Comparison of ENCODE assay signal across 15 cellular contexts in the genomic region with DNA sequence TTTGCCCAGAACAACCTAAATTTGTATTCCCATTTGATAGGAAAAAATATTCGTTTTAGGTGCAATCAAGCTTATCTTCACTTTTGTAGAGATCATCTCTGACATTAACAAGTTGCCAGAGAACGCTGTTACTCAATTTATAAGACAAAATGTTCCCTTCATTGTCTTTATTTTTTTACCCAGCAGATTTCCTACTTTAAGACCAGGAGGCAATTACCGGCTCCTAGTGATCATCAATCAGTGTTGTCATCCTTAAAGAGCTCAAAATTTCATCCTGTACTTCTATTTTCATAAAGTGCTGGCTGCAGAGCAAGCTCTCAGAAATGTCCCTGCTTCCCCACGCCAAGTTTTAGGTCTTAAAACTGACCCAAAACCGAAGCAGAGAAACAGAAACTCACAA.
A peak's percentile ranks its signal among the peaks of the same experiment; 100 is the strongest.
DNase-seq lines count a peak whose midpoint lies in the region; ATAC-seq and TF ChIP-seq lines count a peak whose summit lies in the region.
"Had no signal": no experiment of that assay in that cellular context is flagged by ENCODE, and none has a peak within 500 bp of the region (broad histone marks: within the 10 kb centered on the region; RNA-seq: fewer than 3 reads in every experiment).

No MANE protein-coding gene starts in this region.

- H3K9me3 ChIP-seq in ascending aorta = no peaks in the 10 kb centered on the region
- H3K9me3 ChIP-seq in endocrine pancreas (ENCODE audit: control insufficient read depth, low read length) = no peaks in the 10 kb centered on the region
- no peaks in the 10 kb centered on the region for H3K9me3 ChIP-seq in tibial artery
- no peaks in the 10 kb centered on the region for H3K9me3 ChIP-seq in upper lobe of right lung

- peaks cover 18% of the 10 kb centered on the region for H3K4me1 Mint-ChIP-seq in CD14-positive monocyte

- peaks cover 8 to 12% of the 10 kb centered on the region in 2 donors for H3K36me3 Mint-ChIP-seq in CD14-positive monocyte

- DNase-seq in ascending aorta (ENCODE audit: low spot score in 2 of 2) (no peak), putamen (ENCODE audit: low spot score) (peak; percentile 23), tibial artery (no peak), CD14-positive monocyte (ENCODE audit: low spot score) (no peak), upper lobe of right lung (no peak), lower leg skin (ENCODE audit: low spot score in 2 of 2) (no peak)
- DNase-seq: ACHN, AML-193, COR-L47, EL, GOT3, NCI-H1417, NCI-H1930, NCI-H510A had no signal

- H3K4me3 Mint-ChIP-seq in CD14-positive monocyte = no peak overlapping the region

- no peak overlapping the region for H3K9ac ChIP-seq in endocrine pancreas (ENCODE audit: control insufficient read depth, insufficient read depth, low read length)

- no peak for TF ChIP-seq POLR2A in lower leg skin (IDR thresholded peaks at IDR 0.05)

- H3K36me3 ChIP-seq in ascending aorta (no peaks in the 10 kb centered on the region), endocrine pancreas (ENCODE audit: control insufficient read depth, insufficient read depth, low read length) (no peaks in the 10 kb centered on the region), tibial artery (peaks cover 0 to 6% (median 0%) of the 10 kb centered on the region in 3 donors), upper lobe of right lung (peaks cover 9% of the 10 kb centered on the region)

- WGBS in lower leg skin, 2 donors = 55 to 68% methylated on average over 5 of the region's 5 CpGs

- no peak for TF ChIP-seq CTCF in ascending aorta (IDR thresholded peaks at IDR 0.05)
- TF ChIP-seq CTCF in tibial artery (IDR thresholded peaks at IDR 0.05) = no peak
- TF ChIP-seq CTCF in CD14-positive monocyte (IDR thresholded peaks at IDR 0.05) = no peak
- TF ChIP-seq CTCF in upper lobe of right lung (IDR thresholded peaks at IDR 0.05) = no peak
- no peak for TF ChIP-seq CTCF in lower leg skin (IDR thresholded peaks at IDR 0.05)

- ATAC-seq in upper lobe of right lung = no peak

- H3K27me3 ChIP-seq in ascending aorta (no peaks in the 10 kb centered on the region), endocrine pancreas (ENCODE audit: control insufficient read depth, insufficient read depth, low read length) (no peaks in the 10 kb centered on the region), tibial artery (no peaks in the 10 kb centered on the region), upper lobe of right lung (no peaks in the 10 kb centered on the region)

- H3K4me1 ChIP-seq in ascending aorta (peaks cover 0 to 40% of the 10 kb centered on the region in 2 donors), endocrine pancreas (ENCODE audit: control insufficient read depth, insufficient read depth, low read length) (peaks cover 10% of the 10 kb centered on the region), tibial artery (peaks cover 0 to 77% (median 27%) of the 10 kb centered on the region in 4 donors), upper lobe of right lung (no peaks in the 10 kb centered on the region)

- H3K27ac ChIP-seq in ascending aorta = peak overlapping the region; percentile 55 to 57
- peak overlapping the region; percentile 51 to 53 for H3K27ac ChIP-seq in tibial artery
- no peak overlapping the region for H3K27ac ChIP-seq in upper lobe of right lung

- peak overlapping the region in 1 of 2 donors; percentile 23 for H3K4me3 ChIP-seq in ascending aorta
- peak overlapping the region; percentile 11 for H3K4me3 ChIP-seq in endocrine pancreas (ENCODE audit: control insufficient read depth, insufficient read depth, low read length)
- peak overlapping the region in 1 of 2 donors; percentile 11 for H3K4me3 ChIP-seq in tibial artery
- H3K4me3 ChIP-seq in upper lobe of right lung = no peak overlapping the region
- no peak overlapping the region for H3K4me3 ChIP-seq in lower leg skin (ENCODE audit: low read depth, poor library complexity, severe bottlenecking)

- H3K9me3 Mint-ChIP-seq in CD14-positive monocyte = peaks cover 0 to 2% (median 0%) of the 10 kb centered on the region in 7 donors

- peak overlapping the region in 1 of 7 donors; percentile 11 for H3K27ac Mint-ChIP-seq in CD14-positive monocyte

- H3K27me3 Mint-ChIP-seq in CD14-positive monocyte (ENCODE audit: low read depth in 3 of 3) = no peaks in the 10 kb centered on the region

- intact Hi-C loops in ascending aorta (cut with DNase I) (no loop called here), tibial artery (cut with DNase I; ENCODE audit: low total_unique reads) (no loop called here), CD14-positive monocyte (cut with micrococcal nuclease) (no loop called here), upper lobe of right lung (cut with DNase I) (no loop called here), lower leg skin (cut with DNase I; ENCODE audit: low total_unique reads) (no loop called here)
